In the genomic region with DNA sequence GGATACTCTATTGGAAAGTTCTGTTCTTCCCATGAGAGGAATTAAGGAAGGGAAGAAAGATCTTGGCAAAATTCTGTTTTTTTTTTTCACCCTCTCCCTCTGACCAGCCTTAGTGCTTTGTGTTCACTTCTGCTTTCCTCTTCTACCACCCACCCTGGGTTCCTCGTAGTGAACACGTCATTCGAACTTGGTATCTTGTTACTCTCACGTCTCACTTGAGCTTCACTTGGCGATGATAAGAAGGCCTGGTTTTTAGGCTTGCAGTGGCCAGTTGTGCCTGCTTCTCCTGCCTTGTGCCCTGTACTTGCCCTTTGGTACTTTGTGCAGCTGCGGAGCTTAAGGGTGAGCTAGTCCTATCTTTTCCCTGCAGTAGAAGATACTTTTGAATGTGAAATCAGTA, we compare ENCODE assay signal across 1 cellular context.
TF ChIP-seq lines count a peak whose summit lies in the region.

No MANE protein-coding gene starts in this region.

TF ChIP-seq in GM23338, 12 proteins besides CTCF, POLR2A, EP300 and RAD21 (continued from another document):
- TF ChIP-seq, protein P1, sequence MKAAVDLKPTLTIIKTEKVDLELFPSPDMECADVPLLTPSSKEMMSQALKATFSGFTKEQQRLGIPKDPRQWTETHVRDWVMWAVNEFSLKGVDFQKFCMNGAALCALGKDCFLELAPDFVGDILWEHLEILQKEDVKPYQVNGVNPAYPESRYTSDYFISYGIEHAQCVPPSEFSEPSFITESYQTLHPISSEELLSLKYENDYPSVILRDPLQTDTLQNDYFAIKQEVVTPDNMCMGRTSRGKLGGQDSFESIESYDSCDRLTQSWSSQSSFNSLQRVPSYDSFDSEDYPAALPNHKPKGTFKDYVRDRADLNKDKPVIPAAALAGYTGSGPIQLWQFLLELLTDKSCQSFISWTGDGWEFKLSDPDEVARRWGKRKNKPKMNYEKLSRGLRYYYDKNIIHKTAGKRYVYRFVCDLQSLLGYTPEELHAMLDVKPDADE (IDR thresholded peaks at IDR 0.05), result no peak
- TF ChIP-seq, protein P2, sequence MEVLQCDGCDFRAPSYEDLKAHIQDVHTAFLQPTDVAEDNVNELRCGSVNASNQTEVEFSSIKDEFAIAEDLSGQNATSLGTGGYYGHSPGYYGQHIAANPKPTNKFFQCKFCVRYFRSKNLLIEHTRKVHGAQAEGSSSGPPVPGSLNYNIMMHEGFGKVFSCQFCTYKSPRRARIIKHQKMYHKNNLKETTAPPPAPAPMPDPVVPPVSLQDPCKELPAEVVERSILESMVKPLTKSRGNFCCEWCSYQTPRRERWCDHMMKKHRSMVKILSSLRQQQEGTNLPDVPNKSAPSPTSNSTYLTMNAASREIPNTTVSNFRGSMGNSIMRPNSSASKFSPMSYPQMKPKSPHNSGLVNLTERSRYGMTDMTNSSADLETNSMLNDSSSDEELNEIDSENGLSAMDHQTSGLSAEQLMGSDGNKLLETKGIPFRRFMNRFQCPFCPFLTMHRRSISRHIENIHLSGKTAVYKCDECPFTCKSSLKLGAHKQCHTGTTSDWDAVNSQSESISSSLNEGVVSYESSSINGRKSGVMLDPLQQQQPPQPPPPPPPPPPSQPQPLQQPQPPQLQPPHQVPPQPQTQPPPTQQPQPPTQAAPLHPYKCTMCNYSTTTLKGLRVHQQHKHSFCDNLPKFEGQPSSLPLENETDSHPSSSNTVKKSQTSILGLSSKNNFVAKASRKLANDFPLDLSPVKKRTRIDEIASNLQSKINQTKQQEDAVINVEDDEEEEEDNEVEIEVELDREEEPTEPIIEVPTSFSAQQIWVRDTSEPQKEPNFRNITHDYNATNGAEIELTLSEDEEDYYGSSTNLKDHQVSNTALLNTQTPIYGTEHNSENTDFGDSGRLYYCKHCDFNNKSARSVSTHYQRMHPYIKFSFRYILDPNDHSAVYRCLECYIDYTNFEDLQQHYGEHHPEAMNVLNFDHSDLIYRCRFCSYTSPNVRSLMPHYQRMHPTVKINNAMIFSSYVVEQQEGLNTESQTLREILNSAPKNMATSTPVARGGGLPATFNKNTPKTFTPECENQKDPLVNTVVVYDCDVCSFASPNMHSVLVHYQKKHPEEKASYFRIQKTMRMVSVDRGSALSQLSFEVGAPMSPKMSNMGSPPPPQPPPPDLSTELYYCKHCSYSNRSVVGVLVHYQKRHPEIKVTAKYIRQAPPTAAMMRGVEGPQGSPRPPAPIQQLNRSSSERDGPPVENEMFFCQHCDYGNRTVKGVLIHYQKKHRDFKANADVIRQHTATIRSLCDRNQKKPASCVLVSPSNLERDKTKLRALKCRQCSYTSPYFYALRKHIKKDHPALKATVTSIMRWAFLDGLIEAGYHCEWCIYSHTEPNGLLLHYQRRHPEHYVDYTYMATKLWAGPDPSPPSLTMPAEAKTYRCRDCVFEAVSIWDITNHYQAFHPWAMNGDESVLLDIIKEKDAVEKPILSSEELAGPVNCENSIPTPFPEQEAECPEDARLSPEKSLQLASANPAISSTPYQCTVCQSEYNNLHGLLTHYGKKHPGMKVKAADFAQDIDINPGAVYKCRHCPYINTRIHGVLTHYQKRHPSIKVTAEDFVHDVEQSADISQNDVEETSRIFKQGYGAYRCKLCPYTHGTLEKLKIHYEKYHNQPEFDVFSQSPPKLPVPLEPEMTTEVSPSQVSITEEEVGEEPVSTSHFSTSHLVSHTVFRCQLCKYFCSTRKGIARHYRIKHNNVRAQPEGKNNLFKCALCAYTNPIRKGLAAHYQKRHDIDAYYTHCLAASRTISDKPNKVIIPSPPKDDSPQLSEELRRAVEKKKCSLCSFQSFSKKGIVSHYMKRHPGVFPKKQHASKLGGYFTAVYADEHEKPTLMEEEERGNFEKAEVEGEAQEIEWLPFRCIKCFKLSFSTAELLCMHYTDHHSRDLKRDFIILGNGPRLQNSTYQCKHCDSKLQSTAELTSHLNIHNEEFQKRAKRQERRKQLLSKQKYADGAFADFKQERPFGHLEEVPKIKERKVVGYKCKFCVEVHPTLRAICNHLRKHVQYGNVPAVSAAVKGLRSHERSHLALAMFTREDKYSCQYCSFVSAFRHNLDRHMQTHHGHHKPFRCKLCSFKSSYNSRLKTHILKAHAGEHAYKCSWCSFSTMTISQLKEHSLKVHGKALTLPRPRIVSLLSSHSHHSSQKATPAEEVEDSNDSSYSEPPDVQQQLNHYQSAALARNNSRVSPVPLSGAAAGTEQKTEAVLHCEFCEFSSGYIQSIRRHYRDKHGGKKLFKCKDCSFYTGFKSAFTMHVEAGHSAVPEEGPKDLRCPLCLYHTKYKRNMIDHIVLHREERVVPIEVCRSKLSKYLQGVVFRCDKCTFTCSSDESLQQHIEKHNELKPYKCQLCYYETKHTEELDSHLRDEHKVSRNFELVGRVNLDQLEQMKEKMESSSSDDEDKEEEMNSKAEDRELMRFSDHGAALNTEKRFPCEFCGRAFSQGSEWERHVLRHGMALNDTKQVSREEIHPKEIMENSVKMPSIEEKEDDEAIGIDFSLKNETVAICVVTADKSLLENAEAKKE (CRISPR knock-in tag; IDR thresholded peaks at IDR 0.05), result no peak
- TF ChIP-seq ZNF114 (CRISPR knock-in tag; IDR thresholded peaks at IDR 0.05) (no peak), NANOG (IDR thresholded peaks at IDR 0.05; ENCODE audit: borderline replicate concordance) (no peak), CREB1 (CRISPR knock-in tag; IDR thresholded peaks at IDR 0.05; ENCODE audit: low read depth) (no peak), JUNB (IDR thresholded peaks at IDR 0.05; ENCODE audit: unreplicated experiment) (no peak), ZNF331 (CRISPR knock-in tag; IDR thresholded peaks at IDR 0.05; ENCODE audit: low read depth) (no peak), POLR2AphosphoS5 (IDR thresholded peaks at IDR 0.05; ENCODE audit: low read depth) (no peak), EZH2phosphoT487 (IDR thresholded peaks at IDR 0.05; ENCODE audit: unreplicated experiment) (no peak), EZH2 (IDR thresholded peaks at IDR 0.05; ENCODE audit: low read depth, unreplicated experiment) (no peak), STAT1 (IDR thresholded peaks at IDR 0.05; ENCODE audit: unreplicated experiment) (no peak)
TF ChIP-seq in GM23338: peak in this region for 0.
